Comparison of ENCODE assay signal across 13 cellular contexts in genomic region chr7:542131-542934, GRCh38. TPM values are rescaled to one million over a fixed set of nuclear protein-coding genes. Genes with fewer than 3 reads are reported as not detected.
DNase-seq lines count a peak whose midpoint lies in the region; ATAC-seq, FAIRE-seq and TF ChIP-seq lines count a peak whose summit lies in the region.
"Had no signal": no experiment of that assay in that cellular context is flagged by ENCODE, and none has a peak within 500 bp of the region (broad histone marks: within the 10 kb centered on the region; RNA-seq: fewer than 3 reads in every experiment).

No MANE protein-coding gene starts in this region.

- no peaks in the 10 kb centered on the region for H3K36me3 ChIP-seq in endothelial cell of umbilical vein (ENCODE audit: control insufficient read depth in 2 of 2, extremely low read depth in 1 of 2, insufficient read depth in 2 of 2, low read length in 2 of 2)
- H3K36me3 ChIP-seq: colonic mucosa, esophagus muscularis mucosa, left lung had no signal

- no peaks in the 10 kb centered on the region for H3K27me3 Mint-ChIP-seq in osteocyte (ENCODE audit: unreplicated experiment)
- H3K27me3 Mint-ChIP-seq: activated naive CD4-positive, alpha-beta T cell treated with anti-CD3 and anti-CD28 coated beads, Interleukin-2, amount 50 U/mL, for 24 hours had no signal

- intact Hi-C loops in endothelial cell of umbilical vein (cut with micrococcal nuclease): no loop called here

- CTCF ChIA-PET in A549 (lab: Yijun Ruan, JAX): interaction anchor here (1.5 to 2.8 kb wide), 3 partner anchors 9 to 221 kb away, joined by 4 to 11 read pairs (median 5); partner anchors contain the start of gene PDGFA
- CTCF ChIA-PET in endothelial cell of umbilical vein (lab: Charles Lee): interaction anchor here (0.9 to 1.7 kb wide), 11 partner anchors 10 to 331 kb away, joined by 3 to 5 read pairs (median 4); partner anchors contain the start of gene PDGFA

- H2AFZ ChIP-seq in endothelial cell of umbilical vein (ENCODE audit: low read depth, low read length): no peak overlapping the region

- TF ChIP-seq CTCF in A549 (IDR thresholded peaks at IDR 0.05): no peak
- TF ChIP-seq CTCF in endothelial cell of umbilical vein (IDR thresholded peaks at IDR 0.05; ENCODE audit: extremely low read depth in 1 of 2, insufficient read depth in 1 of 2, low read depth in 1 of 2, low read length in 2 of 2): no peak
- no peak for TF ChIP-seq CTCF in osteocyte (IDR thresholded peaks at IDR 0.05)

- H3K4me3 ChIP-seq in A549 (no peak overlapping the region), endothelial cell of umbilical vein (replicated peaks in 1 of 3; ENCODE audit: insufficient read depth in 1 of 3, low read depth in 1 of 3, low read length in 3 of 3) (no peak overlapping the region)
- H3K4me3 ChIP-seq: colonic mucosa, esophagus muscularis mucosa, left lung had no signal

- H3K4me2 ChIP-seq in A549 (peak overlapping the region; percentile 40), endothelial cell of umbilical vein (ENCODE audit: insufficient read depth, low read length) (no peak overlapping the region)

- no peak for TF ChIP-seq POLR2A in A549 (IDR thresholded peaks at IDR 0.05; ENCODE audit: low read length)
- no peak for TF ChIP-seq POLR2A in endothelial cell of umbilical vein (IDR thresholded peaks at IDR 0.05; ENCODE audit: low read depth, low read length)

- no peaks in the 10 kb centered on the region for H3K9me1 ChIP-seq in endothelial cell of umbilical vein (replicated peaks; ENCODE audit: control insufficient read depth, extremely low read depth, insufficient read depth, low read length)

- H3K27ac ChIP-seq in A549 (peak overlapping the region; percentile 79 to 96), endothelial cell of umbilical vein (ENCODE audit: insufficient read depth, low read depth, low read length) (peak overlapping the region; percentile 87)
- H3K27ac ChIP-seq: colonic mucosa, left lung had no signal

- no peaks in the 10 kb centered on the region for H3K36me3 Mint-ChIP-seq in osteocyte (ENCODE audit: unreplicated experiment)
- H3K36me3 Mint-ChIP-seq: activated naive CD4-positive, alpha-beta T cell treated with anti-CD3 and anti-CD28 coated beads, Interleukin-2, amount 50 U/mL, for 24 hours had no signal

- FAIRE-seq in A549 (lab: Jason Lieb, UNC) (no peak), HTR-8/SVneo (lab: Jason Lieb, UNC) (peak; percentile 94), endothelial cell of umbilical vein (lab: Jason Lieb, UNC) (no peak)

- peaks cover 56% of the 10 kb centered on the region for H3K4me1 ChIP-seq in A549
- H3K4me1 ChIP-seq in endothelial cell of umbilical vein (ENCODE audit: control insufficient read depth, extremely low read depth, insufficient read depth, low read length): peaks cover 35% of the 10 kb centered on the region

- H3K27ac Mint-ChIP-seq in osteocyte (ENCODE audit: unreplicated experiment): peak overlapping the region; percentile 85
- H3K27ac Mint-ChIP-seq: activated naive CD4-positive, alpha-beta T cell treated with anti-CD3 and anti-CD28 coated beads, Interleukin-2, amount 50 U/mL, for 24 hours had no signal

- no peak for TF ChIP-seq RAD21 in A549 (conservative IDR thresholded peaks at IDR 0.05 in 1 of 2, IDR thresholded peaks at IDR 0.05 in 1 of 2)

- H3K27me3 ChIP-seq in endothelial cell of umbilical vein (ENCODE audit: control insufficient read depth in 2 of 2, insufficient read depth in 2 of 2, low read length in 2 of 2): no peaks in the 10 kb centered on the region
- H3K27me3 ChIP-seq: colonic mucosa, esophagus muscularis mucosa, left lung had no signal

- DNase-seq in A549 (ENCODE audit: low read depth in 1 of 2, low spot score in 1 of 2) (no peak), HTR-8/SVneo (ENCODE audit: insufficient read length, low spot score) (no peak), endothelial cell of umbilical vein (ENCODE audit: low read depth, low spot score) (no peak), osteocyte (ENCODE audit: extremely low spot score, unreplicated experiment) (no peak), islet precursor cell (no peak), NOMO-1 treated with DMSO at 0.1 percent for 48 hours (lab: John Stamatoyannopoulos, UW; ENCODE audit: unreplicated experiment) (no peak), NCI-H446 treated with DMSO at 0.1 percent for 48 hours (lab: John Stamatoyannopoulos, UW) (no peak), anterior cingulate cortex (lab: John Stamatoyannopoulos, UW) (no peak)
- DNase-seq: colonic mucosa, substantia nigra had no signal

- BruUV-seq in endothelial cell of umbilical vein (replicated peaks; lab: Mats Ljungman, UMichigan): no TSS peak

- ATAC-seq in A549: no peak

- H3K9ac ChIP-seq in endothelial cell of umbilical vein (replicated peaks; ENCODE audit: extremely low read depth, insufficient read depth, low read length): no peak overlapping the region

- dilution Hi-C loops in endothelial cell of umbilical vein (cut with MboI; ENCODE audit: extremely low pct_ligation_motif_present, low sequenced_read_pairs): no loop called here

- no peaks in the 10 kb centered on the region for H4K20me1 ChIP-seq in endothelial cell of umbilical vein (replicated peaks; ENCODE audit: control insufficient read depth, extremely low read depth, insufficient read depth, low read length)

- H3K9me3 ChIP-seq in A549: no peaks in the 10 kb centered on the region; the same call in 2 of the 3 replicates
- no peaks in the 10 kb centered on the region for H3K9me3 ChIP-seq in endothelial cell of umbilical vein (replicated peaks; ENCODE audit: control insufficient read depth, insufficient read depth, low read length)
- H3K9me3 ChIP-seq: colonic mucosa, esophagus muscularis mucosa, left lung had no signal

- POLR2A ChIA-PET in A549 (lab: Yijun Ruan, JAX) (interaction anchor here (3.4 kb wide), 1 partner anchor 23 kb away, joined by 16 read pairs; the partner anchor contains the start of gene PDGFA), endothelial cell of umbilical vein (lab: Charles Lee) (interaction anchor here (0.6 kb wide), 1 partner anchor 21 kb away, joined by 3 read pairs; no protein-coding TSS in a partner anchor)

- no peaks in the 10 kb centered on the region for H3K79me2 ChIP-seq in endothelial cell of umbilical vein (ENCODE audit: control insufficient read depth, insufficient read depth, low read length)

- WGBS in A549 (ENCODE audit: missing lambda C conversion rate): 83% methylated on average over 32 of the region's 34 CpGs

- H3K9me3 Mint-ChIP-seq in osteocyte (ENCODE audit: unreplicated experiment): peaks cover 5% of the 10 kb centered on the region
- H3K9me3 Mint-ChIP-seq: activated naive CD4-positive, alpha-beta T cell treated with anti-CD3 and anti-CD28 coated beads, Interleukin-2, amount 50 U/mL, for 24 hours had no signal

- no peak overlapping the region for H3K4me3 Mint-ChIP-seq in osteocyte (ENCODE audit: unreplicated experiment)
- H3K4me3 Mint-ChIP-seq: activated naive CD4-positive, alpha-beta T cell treated with anti-CD3 and anti-CD28 coated beads, Interleukin-2, amount 50 U/mL, for 24 hours had no signal

- H3K4me1 Mint-ChIP-seq in osteocyte (ENCODE audit: unreplicated experiment): peaks cover 47% of the 10 kb centered on the region

- no peak for TF ChIP-seq EP300 in A549 (IDR thresholded peaks at IDR 0.05)

TF ChIP-seq in A549, 52 proteins besides CTCF, POLR2A, EP300 and RAD21:
- no peak for TF ChIP-seq ZC3H11A (IDR thresholded peaks at IDR 0.05)
- no peak for TF ChIP-seq HOXB5 (CRISPR knock-in tag; IDR thresholded peaks at IDR 0.05)
- no peak for TF ChIP-seq FOSB (CRISPR knock-in tag; IDR thresholded peaks at IDR 0.05)
- TF ChIP-seq JUNB (IDR thresholded peaks at IDR 0.05): no peak

TF ChIP-seq in endothelial cell of umbilical vein, 7 proteins besides CTCF, POLR2A, EP300 and RAD21:
- TF ChIP-seq GATA2 (IDR thresholded peaks at IDR 0.05; ENCODE audit: insufficient read depth, insufficient read length, low read depth, low read length) (no peak), MAX (IDR thresholded peaks at IDR 0.05; ENCODE audit: insufficient read depth, insufficient read length) (no peak), EZH2 (IDR thresholded peaks at IDR 0.05; ENCODE audit: borderline replicate concordance, low read depth, low read length, severe bottlenecking) (no peak), JUN (IDR thresholded peaks at IDR 0.05; ENCODE audit: borderline replicate concordance, insufficient read depth, insufficient read length, low read depth) (no peak), POLR2AphosphoS5 (IDR thresholded peaks at IDR 0.05; ENCODE audit: insufficient read depth, low read depth, low read length) (no peak), FOS (IDR thresholded peaks at IDR 0.05; ENCODE audit: borderline replicate concordance, insufficient read depth, low read length) (no peak), MYC (IDR thresholded peaks at IDR 0.05; ENCODE audit: low read depth, low read length) (no peak)

RNA-seq across cellular contexts. Expression of gene PDGFA, which starts 22.7 kb away (rescaled TPM):
- polyA plus RNA-seq in A549 (2011; rRNA removed) (11.3 and 12.8 TPM in 2 replicates), A549 (2017; fragmentation: RNase III; extraction: RNeasy Plus Mini Kit Qiagen cat#74134 plus additional on column Dnase treatment) (14.2 to 16.3 TPM (median 14.9 TPM) in 3 replicates), endothelial cell of umbilical vein (17.4 and 23.2 TPM in 2 replicates)
- polyA plus RNA-seq in A549 (2012; cell fraction: cytosol; rRNA removed): 7.4 and 8.4 TPM in 2 replicates
- 8.7 and 12.6 TPM in 2 replicates for polyA plus RNA-seq in A549 (2012; cell fraction: nucleus; rRNA removed)
- 34.7 and 41.5 TPM in 2 replicates for polyA minus RNA-seq in A549 (2011; rRNA and poly(A)+ RNA removed)
- total RNA-seq in endothelial cell of umbilical vein (62.4 and 68.1 TPM in 2 replicates), osteocyte (92.0 and 93.6 TPM in 2 replicates)
- polyA plus RNA-seq in endothelial cell of umbilical vein (2011; cell fraction: cytosol; rRNA removed): 17.9 and 24.0 TPM in 2 replicates
- 20.1 and 24.5 TPM in 2 replicates for polyA plus RNA-seq in endothelial cell of umbilical vein (2011; cell fraction: nucleus; rRNA removed)
- 14.5 and 16.4 TPM in 2 replicates for polyA plus RNA-seq in endothelial cell of umbilical vein (2012)
- polyA minus RNA-seq in endothelial cell of umbilical vein: 51.3 and 58.0 TPM in 2 replicates
- polyA minus RNA-seq in endothelial cell of umbilical vein (2011; cell fraction: cytosol; rRNA and poly(A)+ RNA removed): 23.2 TPM
- polyA minus RNA-seq in endothelial cell of umbilical vein (2011; cell fraction: nucleus; rRNA and poly(A)+ RNA removed): 8.3 and 12.9 TPM in 2 replicates
